Comparison of ENCODE assay signal across 23 cellular contexts in the genomic region with DNA sequence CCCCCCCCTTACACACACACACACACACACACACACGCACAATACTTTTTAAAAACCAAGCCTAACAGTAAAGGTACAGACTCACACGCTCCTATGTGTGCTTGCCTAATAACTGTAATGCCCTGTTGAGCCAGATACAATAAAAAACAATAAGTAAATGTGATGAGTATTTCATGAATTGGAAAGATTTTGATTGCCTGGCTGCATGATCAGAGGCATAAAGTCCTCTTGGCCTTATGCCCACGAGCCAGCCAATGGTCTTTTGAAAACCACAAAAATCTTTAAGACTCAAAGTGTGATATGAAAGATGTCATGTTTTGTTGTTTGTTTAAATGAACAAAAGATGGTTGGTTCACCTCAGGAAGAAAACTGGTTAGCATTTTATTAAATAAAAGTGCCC.
"Had no signal": no experiment of that assay in that cellular context is flagged by ENCODE, and none has a peak within 500 bp of the region (broad histone marks: within the 10 kb centered on the region; RNA-seq: fewer than 3 reads in every experiment).

No MANE protein-coding gene starts in this region.

- H3K36me3 ChIP-seq: esophagus muscularis mucosa, heart right ventricle, neutrophil, right lobe of liver, thyroid gland, upper lobe of right lung had no signal

- H3K4me1 ChIP-seq: body of pancreas, esophagus muscularis mucosa, foreskin keratinocyte, heart right ventricle, right lobe of liver, thyroid gland, upper lobe of right lung had no signal

- H3K27ac ChIP-seq: body of pancreas, esophagus muscularis mucosa, foreskin keratinocyte, heart right ventricle, neutrophil, right lobe of liver, skin epidermis, thyroid gland, upper lobe of right lung had no signal

- H3K9me3 ChIP-seq: body of pancreas, esophagus muscularis mucosa, heart right ventricle, neutrophil, right lobe of liver, thyroid gland, upper lobe of right lung had no signal

- H3K4me3 ChIP-seq: body of pancreas, esophagus muscularis mucosa, heart right ventricle, right lobe of liver, skin epidermis, thyroid gland, upper lobe of right lung had no signal

- DNase-seq: activated B cell treated with CpG ODN at 0.5 μM for 24 hours; activated CD4-positive, alpha-beta T cell treated with anti-CD3 and anti-CD28 coated beads, Interleukin-2, amount 50 U/mL, for 1 hour; activated CD8-positive, alpha-beta T cell treated with anti-CD3 and anti-CD28 coated beads for 36 hours; activated naive CD8-positive, alpha-beta T cell treated with anti-CD3 and anti-CD28 coated beads, Interleukin-2, amount 50 U/mL, for 24 hours; activated T-cell treated with anti-CD3 and anti-CD28 coated beads, Interleukin-2, amount 50 U/mL, for 4 hours; body of pancreas; dermis blood vessel endothelial cell; effector CD4-positive, alpha-beta T cell; foreskin keratinocyte; heart right ventricle; naive B cell; nephron progenitor cell; right lobe of liver; stimulated activated CD4-positive, alpha-beta T cell treated with anti-CD3 and anti-CD28 coated beads, Interleukin-1b, Interleukin-23, amount 100 ng/mL, for 48 hours; stimulated activated CD4-positive, alpha-beta T cell treated with anti-CD3 and anti-CD28 coated beads, Interleukin-4, amount 100 ng/mL, for 4 hours; stimulated activated CD8-positive, alpha-beta memory T cell treated with anti-CD3 and anti-CD28 coated beads, Interleukin-4, amount 100 ng/mL, for 48 hours; stimulated activated naive CD8-positive, alpha-beta T cell treated with anti-CD3 and anti-CD28 coated beads, Interleukin-15, amount 100 ng/mL, for 72 hours; thyroid gland; upper lobe of right lung had no signal

- FAIRE-seq: colon had no signal

- H3K27me3 ChIP-seq: body of pancreas, esophagus muscularis mucosa, foreskin keratinocyte, heart right ventricle, neutrophil, right lobe of liver, thyroid gland, upper lobe of right lung had no signal
